8 cellular contexts compared by ENCODE assay signal in the genomic region with DNA sequence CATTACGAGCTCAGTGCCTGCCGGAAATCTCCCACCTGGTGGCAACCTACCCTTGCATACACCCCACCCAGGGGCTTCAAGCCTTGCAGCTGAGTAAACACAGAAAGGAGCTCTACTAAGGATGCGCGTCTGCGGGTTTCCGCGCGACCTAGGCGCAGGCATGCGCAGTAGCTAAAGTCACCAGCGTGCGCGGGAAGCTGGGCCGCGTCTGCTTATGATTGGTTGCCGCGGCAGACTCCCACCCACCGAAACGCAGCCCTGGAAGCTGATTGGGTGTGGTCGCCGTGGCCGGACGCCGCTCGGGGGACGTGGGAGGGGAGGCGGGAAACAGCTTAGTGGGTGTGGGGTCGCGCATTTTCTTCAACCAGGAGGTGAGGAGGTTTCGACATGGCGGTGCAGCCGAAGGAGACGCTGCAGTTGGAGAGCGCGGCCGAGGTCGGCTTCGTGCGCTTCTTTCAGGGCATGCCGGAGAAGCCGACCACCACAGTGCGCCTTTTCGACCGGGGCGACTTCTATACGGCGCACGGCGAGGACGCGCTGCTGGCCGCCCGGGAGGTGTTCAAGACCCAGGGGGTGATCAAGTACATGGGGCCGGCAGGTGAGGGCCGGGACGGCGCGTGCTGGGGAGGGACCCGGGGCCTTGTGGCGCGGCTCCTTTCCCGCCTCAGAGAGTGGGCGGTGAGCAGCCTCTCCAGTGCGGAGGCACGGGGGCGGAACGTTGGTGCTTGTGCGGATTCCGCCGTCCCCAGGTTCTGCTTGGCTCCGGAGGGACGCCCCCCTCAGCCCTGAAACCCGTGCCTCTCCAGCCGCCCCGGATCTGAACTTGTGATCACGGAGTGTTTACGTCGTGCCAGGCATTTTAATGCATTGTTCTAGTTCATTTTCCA. TPM values are rescaled to one million over a fixed set of nuclear protein-coding genes. Genes with fewer than 3 reads are reported as not detected.
DNase-seq lines count a peak whose midpoint lies in the region; ATAC-seq and TF ChIP-seq lines count a peak whose summit lies in the region.

Gene MSH2, plus strand, starts transcription at position 352 of the 887 bp plus-strand sequence. Its CDS starts 36 bp downstream, at position 388.

- peaks cover 38% of the 10 kb centered on the region for H3K36me3 Mint-ChIP-seq in activated naive CD4-positive, alpha-beta T cell treated with anti-CD3 and anti-CD28 coated beads, Interleukin-2, amount 10 ng/mL, durations not matched to agents 7 days and 5 days

- 1% methylated on average over 71 of the region's 78 CpGs for WGBS in SK-N-SH (ENCODE audit: low lambda C conversion rate)

- H3K4me3 ChIP-seq in GM08714 (ENCODE audit: low read length) (peak within 1 kb of the TSS; percentile 94), SK-N-SH (ENCODE audit: low read depth in 2 of 2, low read length in 1 of 2) (peak within 1 kb of the TSS; percentile 74 to 96)

- peak within 1 kb of the TSS; percentile 94 for H3K27ac Mint-ChIP-seq in activated naive CD4-positive, alpha-beta T cell treated with anti-CD3 and anti-CD28 coated beads, Interleukin-2, amount 10 ng/mL, durations not matched to agents 7 days and 5 days

- POLR2A ChIA-PET in SK-N-SH (lab: Yijun Ruan, JAX) = interaction anchor here (0.5 to 1.6 kb wide), 10 partner anchors 8 to 679 kb away, joined by 3 to 9 read pairs (median 3); partner anchors contain the start of gene MSH6

- peak within 1 kb of the TSS; percentile 50 to 74 for H3K27ac ChIP-seq in SK-N-SH (ENCODE audit: low read depth in 2 of 2, low read length in 1 of 2)

- H3K27me3 ChIP-seq in SK-N-SH (ENCODE audit: insufficient read depth) = no peaks in the 10 kb centered on the region

- H3K79me2 ChIP-seq in SK-N-SH (ENCODE audit: insufficient read depth) = peaks cover 51% of the 10 kb centered on the region

- no peak; the same call in 1 of the 2 replicates for TF ChIP-seq RAD21 in SK-N-SH (IDR thresholded peaks at IDR 0.05; ENCODE audit: low read length)

- DNase-seq in NCI-H1092 (lab: John Stamatoyannopoulos, UW) = peak; percentile 96
- peak; percentile 100 for DNase-seq in SK-N-SH
- DNase-seq in activated naive CD4-positive, alpha-beta T cell treated with anti-CD3 and anti-CD28 coated beads, Interleukin-2, amount 10 ng/mL, durations not matched to agents 7 days and 5 days = peak; percentile 95
- DNase-seq in germinal center (ENCODE audit: low spot score) = peak; percentile 100
- peak; percentile 47 for DNase-seq in non-pigmented ciliary epithelial cell (ENCODE audit: low read depth)
- peak; percentile 94 for DNase-seq in superior temporal gyrus (ENCODE audit: extremely low spot score)

- no peaks in the 10 kb centered on the region for H3K9me2 ChIP-seq in SK-N-SH

- peak within 1 kb of the TSS; percentile 86 for H3K9ac ChIP-seq in SK-N-SH

- peak; percentile 94 for ATAC-seq in HG02588 (IDR thresholded peaks at IDR 0.05; ENCODE audit: unreplicated experiment)

- no peak; a peak in 1 of 4 replicates for TF ChIP-seq EP300 in SK-N-SH (IDR thresholded peaks at IDR 0.05; ENCODE audit: borderline replicate concordance in 1 of 2, low read depth in 1 of 2, low read length in 1 of 2)

- CTCF ChIA-PET in SK-N-SH (lab: Yijun Ruan, JAX) = interaction anchor here (0.8 to 2.3 kb wide), 8 partner anchors 8 to 366 kb away, joined by 3 to 12 read pairs (median 4); no protein-coding TSS in a partner anchor
- CTCF ChIA-PET in activated naive CD4-positive, alpha-beta T cell treated with anti-CD3 and anti-CD28 coated beads, Interleukin-2, amount 10 ng/mL, durations not matched to agents 7 days and 5 days (lab: Charles Lee) = interaction anchor here (1.1 to 2.1 kb wide), 4 partner anchors 15 to 364 kb away, joined by 3 to 11 read pairs (median 4); no protein-coding TSS in a partner anchor

- peaks cover 0 to 4% of the 10 kb centered on the region in 2 experiments for H3K36me3 ChIP-seq in SK-N-SH (replicated peaks in 1 of 2; ENCODE audit: control insufficient read depth in 1 of 2, insufficient read depth in 2 of 2, low read length in 1 of 2)

- peak within 1 kb of the TSS; percentile 95 for H3K4me3 Mint-ChIP-seq in activated naive CD4-positive, alpha-beta T cell treated with anti-CD3 and anti-CD28 coated beads, Interleukin-2, amount 10 ng/mL, durations not matched to agents 7 days and 5 days

- TF ChIP-seq CTCF in SK-N-SH (IDR thresholded peaks at IDR 0.05) = 0 out of 2 replicates have a peak, but pooled peaks have one; percentile 8

- peaks cover 6 to 11% of the 10 kb centered on the region in 2 experiments; a peak in 1 of 4 replicates for H3K4me1 ChIP-seq in SK-N-SH (ENCODE audit: control insufficient read depth in 1 of 2, insufficient read depth in 2 of 2, low read depth in 1 of 2, low read length in 1 of 2)

- peak within 1 kb of the TSS; percentile 79 for H3K4me2 ChIP-seq in SK-N-SH

- peaks cover 4% of the 10 kb centered on the region for H3F3A ChIP-seq in SK-N-SH (replicated peaks; ENCODE audit: insufficient read depth)

- H3K4me1 Mint-ChIP-seq in activated naive CD4-positive, alpha-beta T cell treated with anti-CD3 and anti-CD28 coated beads, Interleukin-2, amount 10 ng/mL, durations not matched to agents 7 days and 5 days = peaks cover 34% of the 10 kb centered on the region

- peaks cover 6% of the 10 kb centered on the region for H3K9me3 Mint-ChIP-seq in activated naive CD4-positive, alpha-beta T cell treated with anti-CD3 and anti-CD28 coated beads, Interleukin-2, amount 10 ng/mL, durations not matched to agents 7 days and 5 days

- H4K20me1 ChIP-seq in SK-N-SH (ENCODE audit: insufficient read depth) = no peaks in the 10 kb centered on the region

- H3K27me3 Mint-ChIP-seq in activated naive CD4-positive, alpha-beta T cell treated with anti-CD3 and anti-CD28 coated beads, Interleukin-2, amount 10 ng/mL, durations not matched to agents 7 days and 5 days = no peaks in the 10 kb centered on the region

- no peaks in the 10 kb centered on the region for H3K9me3 ChIP-seq in SK-N-SH

- H2AFZ ChIP-seq in SK-N-SH (ENCODE audit: low read depth) = peak within 1 kb of the TSS; percentile 97

TF ChIP-seq in SK-N-SH, 30 proteins besides CTCF, POLR2A, EP300 and RAD21 (continues in another document):
- TF ChIP-seq, protein P1, sequence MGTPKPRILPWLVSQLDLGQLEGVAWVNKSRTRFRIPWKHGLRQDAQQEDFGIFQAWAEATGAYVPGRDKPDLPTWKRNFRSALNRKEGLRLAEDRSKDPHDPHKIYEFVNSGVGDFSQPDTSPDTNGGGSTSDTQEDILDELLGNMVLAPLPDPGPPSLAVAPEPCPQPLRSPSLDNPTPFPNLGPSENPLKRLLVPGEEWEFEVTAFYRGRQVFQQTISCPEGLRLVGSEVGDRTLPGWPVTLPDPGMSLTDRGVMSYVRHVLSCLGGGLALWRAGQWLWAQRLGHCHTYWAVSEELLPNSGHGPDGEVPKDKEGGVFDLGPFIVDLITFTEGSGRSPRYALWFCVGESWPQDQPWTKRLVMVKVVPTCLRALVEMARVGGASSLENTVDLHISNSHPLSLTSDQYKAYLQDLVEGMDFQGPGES (IDR thresholded peaks at IDR 0.05; ENCODE audit: low read depth, low read length) = no peak; the same call in 1 of the 2 replicates
- TF ChIP-seq EZH2phosphoT487 (IDR thresholded peaks at IDR 0.05; ENCODE audit: borderline replicate concordance, low read depth) = no peak
- TF ChIP-seq JUND (IDR thresholded peaks at IDR 0.05) = no peak
- peak; percentile 74 for TF ChIP-seq MXI1 (IDR thresholded peaks at IDR 0.05; ENCODE audit: low read depth, low read length)
- TF ChIP-seq TCF12 (IDR thresholded peaks at IDR 0.05) = peak; percentile 9; the same call in 1 of the 2 replicates
- TF ChIP-seq FOXJ3 (CRISPR knock-in tag; IDR thresholded peaks at IDR 0.05) = peak; percentile 51; the same call in 1 of the 2 replicates
- peak; percentile 61 for TF ChIP-seq GABPA (IDR thresholded peaks at IDR 0.05; ENCODE audit: low read depth)
- no peak for TF ChIP-seq SMC3 (IDR thresholded peaks at IDR 0.05; ENCODE audit: low read depth, low read length)
- TF ChIP-seq, protein P2, sequence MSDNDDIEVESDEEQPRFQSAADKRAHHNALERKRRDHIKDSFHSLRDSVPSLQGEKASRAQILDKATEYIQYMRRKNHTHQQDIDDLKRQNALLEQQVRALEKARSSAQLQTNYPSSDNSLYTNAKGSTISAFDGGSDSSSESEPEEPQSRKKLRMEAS (IDR thresholded peaks at IDR 0.05; ENCODE audit: low read depth) = peak; percentile 82
- TF ChIP-seq RXRA (IDR thresholded peaks at IDR 0.05; ENCODE audit: borderline replicate concordance, low read depth) = no peak
- TF ChIP-seq NFIC (IDR thresholded peaks at IDR 0.05; ENCODE audit: borderline replicate concordance) = no peak
- peak; percentile 92 for TF ChIP-seq POLR2AphosphoS5 (IDR thresholded peaks at IDR 0.05; ENCODE audit: low read depth, low read length)
- no peak for TF ChIP-seq RCOR1 (IDR thresholded peaks at IDR 0.05; ENCODE audit: low read length)
- TF ChIP-seq USF2 (IDR thresholded peaks at IDR 0.05; ENCODE audit: borderline replicate concordance, low read depth, low read length) = no peak
- TF ChIP-seq SIN3A (IDR thresholded peaks at IDR 0.05; ENCODE audit: borderline replicate concordance, low read depth, low read length) = peak; percentile 59; the same call in 1 of the 2 replicates
- peak; percentile 74 for TF ChIP-seq YY1 (IDR thresholded peaks at IDR 0.05; ENCODE audit: low read depth)
- TF ChIP-seq ELF1 (IDR thresholded peaks at IDR 0.05) = peak; percentile 11; the same call in 1 of the 2 replicates

RNA-seq across cellular contexts. Expression of gene MSH2, which starts in this region (rescaled TPM):
- polyA plus RNA-seq in SK-N-SH (2012; rRNA removed) = 13.7 and 16.4 TPM in 2 replicates
- 21.8 and 22.6 TPM in 2 replicates for polyA plus RNA-seq in SK-N-SH (2012; cell fraction: cytosol; rRNA removed)
- 5.5 and 10.7 TPM in 2 replicates for polyA plus RNA-seq in SK-N-SH (2012; cell fraction: nucleus; rRNA removed)

Comparison
In these comparisons a context has a peak if more than half of its experiments do, and no peak if none do; other contexts are left out.
1. Peak in every context shown above with its lines: DNase-seq, ATAC-seq, H3K4me3 ChIP-seq and H3K27ac ChIP-seq.
2. DNase-seq: peak in every context shown above with its lines; median percentile 100 in SK-N-SH; 100 in germinal center; 96 in NCI-H1092; 95 in activated naive CD4-positive, alpha-beta T cell treated with anti-CD3 and anti-CD28 coated beads, Interleukin-2, amount 10 ng/mL, durations not matched to agents 7 days and 5 days; 94 in superior temporal gyrus; 47 in non-pigmented ciliary epithelial cell.